In the genomic region with DNA sequence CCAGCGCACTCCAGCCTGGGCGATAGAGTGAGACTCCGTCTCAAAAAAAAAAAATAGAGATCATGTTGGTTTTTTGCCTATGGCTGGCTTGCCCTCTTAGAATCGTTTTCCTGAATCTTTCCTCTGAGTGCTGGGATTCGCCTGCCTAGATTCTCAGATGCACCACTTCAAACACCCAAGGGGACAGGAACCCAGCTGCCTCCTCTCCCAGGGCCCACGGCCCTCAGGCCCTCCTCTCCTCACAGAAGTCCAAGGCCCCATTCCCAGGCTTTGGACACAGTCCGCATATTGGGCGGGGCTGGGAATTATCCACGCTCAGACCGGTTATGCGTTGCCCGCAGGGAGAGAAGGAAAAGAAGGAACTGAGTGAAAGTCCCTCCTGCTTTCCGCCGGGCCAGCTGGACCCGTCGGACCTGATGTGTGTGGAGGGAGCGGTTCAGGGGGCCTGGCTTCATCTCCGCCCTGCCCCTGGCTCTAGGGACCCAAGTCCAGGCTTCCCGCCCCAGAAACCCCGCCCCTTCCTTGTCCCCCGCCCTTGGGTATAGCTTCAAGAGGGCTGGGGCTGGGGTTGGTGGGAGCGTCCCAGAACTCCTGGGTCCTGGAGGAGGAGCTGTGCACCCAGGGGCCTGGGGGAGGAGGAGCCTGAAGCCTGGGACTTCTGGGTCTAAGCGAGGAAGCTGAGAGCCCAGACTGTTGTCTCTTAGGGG, we compare ENCODE assay signal across 1 cellular context.
TF ChIP-seq lines count a peak whose summit lies in the region.

No MANE protein-coding gene starts in this region.

TF ChIP-seq in HepG2, 621 proteins besides CTCF, POLR2A, EP300 and RAD21 (continued from another document and continues in another):
- TF ChIP-seq, protein P1, sequence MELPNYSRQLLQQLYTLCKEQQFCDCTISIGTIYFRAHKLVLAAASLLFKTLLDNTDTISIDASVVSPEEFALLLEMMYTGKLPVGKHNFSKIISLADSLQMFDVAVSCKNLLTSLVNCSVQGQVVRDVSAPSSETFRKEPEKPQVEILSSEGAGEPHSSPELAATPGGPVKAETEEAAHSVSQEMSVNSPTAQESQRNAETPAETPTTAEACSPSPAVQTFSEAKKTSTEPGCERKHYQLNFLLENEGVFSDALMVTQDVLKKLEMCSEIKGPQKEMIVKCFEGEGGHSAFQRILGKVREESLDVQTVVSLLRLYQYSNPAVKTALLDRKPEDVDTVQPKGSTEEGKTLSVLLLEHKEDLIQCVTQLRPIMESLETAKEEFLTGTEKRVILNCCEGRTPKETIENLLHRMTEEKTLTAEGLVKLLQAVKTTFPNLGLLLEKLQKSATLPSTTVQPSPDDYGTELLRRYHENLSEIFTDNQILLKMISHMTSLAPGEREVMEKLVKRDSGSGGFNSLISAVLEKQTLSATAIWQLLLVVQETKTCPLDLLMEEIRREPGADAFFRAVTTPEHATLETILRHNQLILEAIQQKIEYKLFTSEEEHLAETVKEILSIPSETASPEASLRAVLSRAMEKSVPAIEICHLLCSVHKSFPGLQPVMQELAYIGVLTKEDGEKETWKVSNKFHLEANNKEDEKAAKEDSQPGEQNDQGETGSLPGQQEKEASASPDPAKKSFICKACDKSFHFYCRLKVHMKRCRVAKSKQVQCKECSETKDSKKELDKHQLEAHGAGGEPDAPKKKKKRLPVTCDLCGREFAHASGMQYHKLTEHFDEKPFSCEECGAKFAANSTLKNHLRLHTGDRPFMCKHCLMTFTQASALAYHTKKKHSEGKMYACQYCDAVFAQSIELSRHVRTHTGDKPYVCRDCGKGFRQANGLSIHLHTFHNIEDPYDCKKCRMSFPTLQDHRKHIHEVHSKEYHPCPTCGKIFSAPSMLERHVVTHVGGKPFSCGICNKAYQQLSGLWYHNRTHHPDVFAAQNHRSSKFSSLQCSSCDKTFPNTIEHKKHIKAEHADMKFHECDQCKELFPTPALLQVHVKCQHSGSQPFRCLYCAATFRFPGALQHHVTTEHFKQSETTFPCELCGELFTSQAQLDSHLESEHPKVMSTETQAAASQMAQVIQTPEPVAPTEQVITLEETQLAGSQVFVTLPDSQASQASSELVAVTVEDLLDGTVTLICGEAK (IDR thresholded peaks at IDR 0.05): no peak
- TF ChIP-seq, protein P1 (CRISPR knock-in tag; IDR thresholded peaks at IDR 0.05): no peak; the same call in 1 of the 2 replicates
- no peak for TF ChIP-seq SIX4 (CRISPR knock-in tag; IDR thresholded peaks at IDR 0.05)
- no peak for TF ChIP-seq ZNF589 (CRISPR knock-in tag; conservative IDR thresholded peaks at IDR 0.05)
- TF ChIP-seq KDM5B (CRISPR knock-in tag; IDR thresholded peaks at IDR 0.05; ENCODE audit: borderline replicate concordance): no peak
- peak; percentile 63 for TF ChIP-seq SPEN (CRISPR knock-in tag; IDR thresholded peaks at IDR 0.05; ENCODE audit: low read depth)
- 0 out of 2 replicates have a peak, but pooled peaks have one; percentile 61 for TF ChIP-seq SIN3A (IDR thresholded peaks at IDR 0.05; ENCODE audit: borderline replicate concordance, low read depth, low read length)
- TF ChIP-seq, protein P2, sequence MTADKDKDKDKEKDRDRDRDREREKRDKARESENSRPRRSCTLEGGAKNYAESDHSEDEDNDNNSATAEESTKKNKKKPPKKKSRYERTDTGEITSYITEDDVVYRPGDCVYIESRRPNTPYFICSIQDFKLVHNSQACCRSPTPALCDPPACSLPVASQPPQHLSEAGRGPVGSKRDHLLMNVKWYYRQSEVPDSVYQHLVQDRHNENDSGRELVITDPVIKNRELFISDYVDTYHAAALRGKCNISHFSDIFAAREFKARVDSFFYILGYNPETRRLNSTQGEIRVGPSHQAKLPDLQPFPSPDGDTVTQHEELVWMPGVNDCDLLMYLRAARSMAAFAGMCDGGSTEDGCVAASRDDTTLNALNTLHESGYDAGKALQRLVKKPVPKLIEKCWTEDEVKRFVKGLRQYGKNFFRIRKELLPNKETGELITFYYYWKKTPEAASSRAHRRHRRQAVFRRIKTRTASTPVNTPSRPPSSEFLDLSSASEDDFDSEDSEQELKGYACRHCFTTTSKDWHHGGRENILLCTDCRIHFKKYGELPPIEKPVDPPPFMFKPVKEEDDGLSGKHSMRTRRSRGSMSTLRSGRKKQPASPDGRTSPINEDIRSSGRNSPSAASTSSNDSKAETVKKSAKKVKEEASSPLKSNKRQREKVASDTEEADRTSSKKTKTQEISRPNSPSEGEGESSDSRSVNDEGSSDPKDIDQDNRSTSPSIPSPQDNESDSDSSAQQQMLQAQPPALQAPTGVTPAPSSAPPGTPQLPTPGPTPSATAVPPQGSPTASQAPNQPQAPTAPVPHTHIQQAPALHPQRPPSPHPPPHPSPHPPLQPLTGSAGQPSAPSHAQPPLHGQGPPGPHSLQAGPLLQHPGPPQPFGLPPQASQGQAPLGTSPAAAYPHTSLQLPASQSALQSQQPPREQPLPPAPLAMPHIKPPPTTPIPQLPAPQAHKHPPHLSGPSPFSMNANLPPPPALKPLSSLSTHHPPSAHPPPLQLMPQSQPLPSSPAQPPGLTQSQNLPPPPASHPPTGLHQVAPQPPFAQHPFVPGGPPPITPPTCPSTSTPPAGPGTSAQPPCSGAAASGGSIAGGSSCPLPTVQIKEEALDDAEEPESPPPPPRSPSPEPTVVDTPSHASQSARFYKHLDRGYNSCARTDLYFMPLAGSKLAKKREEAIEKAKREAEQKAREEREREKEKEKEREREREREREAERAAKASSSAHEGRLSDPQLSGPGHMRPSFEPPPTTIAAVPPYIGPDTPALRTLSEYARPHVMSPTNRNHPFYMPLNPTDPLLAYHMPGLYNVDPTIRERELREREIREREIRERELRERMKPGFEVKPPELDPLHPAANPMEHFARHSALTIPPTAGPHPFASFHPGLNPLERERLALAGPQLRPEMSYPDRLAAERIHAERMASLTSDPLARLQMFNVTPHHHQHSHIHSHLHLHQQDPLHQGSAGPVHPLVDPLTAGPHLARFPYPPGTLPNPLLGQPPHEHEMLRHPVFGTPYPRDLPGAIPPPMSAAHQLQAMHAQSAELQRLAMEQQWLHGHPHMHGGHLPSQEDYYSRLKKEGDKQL (CRISPR knock-in tag; IDR thresholded peaks at IDR 0.05; ENCODE audit: low read depth): no peak
- TF ChIP-seq THYN1 (CRISPR knock-in tag; IDR thresholded peaks at IDR 0.05; ENCODE audit: borderline replicate concordance, low read depth): no peak
- TF ChIP-seq, protein P3, sequence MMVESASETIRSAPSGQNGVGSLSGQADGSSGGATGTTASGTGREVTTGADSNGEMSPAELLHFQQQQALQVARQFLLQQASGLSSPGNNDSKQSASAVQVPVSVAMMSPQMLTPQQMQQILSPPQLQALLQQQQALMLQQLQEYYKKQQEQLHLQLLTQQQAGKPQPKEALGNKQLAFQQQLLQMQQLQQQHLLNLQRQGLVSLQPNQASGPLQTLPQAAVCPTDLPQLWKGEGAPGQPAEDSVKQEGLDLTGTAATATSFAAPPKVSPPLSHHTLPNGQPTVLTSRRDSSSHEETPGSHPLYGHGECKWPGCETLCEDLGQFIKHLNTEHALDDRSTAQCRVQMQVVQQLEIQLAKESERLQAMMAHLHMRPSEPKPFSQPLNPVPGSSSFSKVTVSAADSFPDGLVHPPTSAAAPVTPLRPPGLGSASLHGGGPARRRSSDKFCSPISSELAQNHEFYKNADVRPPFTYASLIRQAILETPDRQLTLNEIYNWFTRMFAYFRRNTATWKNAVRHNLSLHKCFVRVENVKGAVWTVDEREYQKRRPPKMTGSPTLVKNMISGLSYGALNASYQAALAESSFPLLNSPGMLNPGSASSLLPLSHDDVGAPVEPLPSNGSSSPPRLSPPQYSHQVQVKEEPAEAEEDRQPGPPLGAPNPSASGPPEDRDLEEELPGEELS (CRISPR knock-in tag; IDR thresholded peaks at IDR 0.05): no peak
- TF ChIP-seq POLR2AphosphoS5 (IDR thresholded peaks at IDR 0.05; ENCODE audit: low read depth, low read length): peak; percentile 47; the same call in 1 of the 2 replicates
- TF ChIP-seq GTF2F1 (IDR thresholded peaks at IDR 0.05; ENCODE audit: low read length): no peak
- TF ChIP-seq, protein P4, sequence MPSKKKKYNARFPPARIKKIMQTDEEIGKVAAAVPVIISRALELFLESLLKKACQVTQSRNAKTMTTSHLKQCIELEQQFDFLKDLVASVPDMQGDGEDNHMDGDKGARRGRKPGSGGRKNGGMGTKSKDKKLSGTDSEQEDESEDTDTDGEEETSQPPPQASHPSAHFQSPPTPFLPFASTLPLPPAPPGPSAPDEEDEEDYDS (CRISPR knock-in tag; IDR thresholded peaks at IDR 0.05): peak; percentile 53
- TF ChIP-seq TBL1XR1 (IDR thresholded peaks at IDR 0.05; ENCODE audit: borderline replicate concordance, low read length, partially characterized antibody): no peak
- no peak for TF ChIP-seq ZBTB38 (CRISPR knock-in tag; IDR thresholded peaks at IDR 0.05)
- TF ChIP-seq ZNF329 (CRISPR knock-in tag; IDR thresholded peaks at IDR 0.05; ENCODE audit: low read depth): no peak
- TF ChIP-seq, protein P5, sequence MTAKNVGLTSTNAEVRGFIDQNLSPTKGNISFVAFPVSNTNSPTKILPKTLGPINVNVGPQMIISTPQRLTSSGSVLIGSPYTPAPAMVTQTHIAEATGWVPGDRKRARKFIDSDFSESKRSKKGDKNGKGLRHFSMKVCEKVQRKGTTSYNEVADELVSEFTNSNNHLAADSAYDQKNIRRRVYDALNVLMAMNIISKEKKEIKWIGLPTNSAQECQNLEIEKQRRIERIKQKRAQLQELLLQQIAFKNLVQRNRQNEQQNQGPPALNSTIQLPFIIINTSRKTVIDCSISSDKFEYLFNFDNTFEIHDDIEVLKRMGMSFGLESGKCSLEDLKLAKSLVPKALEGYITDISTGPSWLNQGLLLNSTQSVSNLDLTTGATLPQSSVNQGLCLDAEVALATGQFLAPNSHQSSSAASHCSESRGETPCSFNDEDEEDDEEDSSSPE (CRISPR knock-in tag; IDR thresholded peaks at IDR 0.05): peak; percentile 78
- TF ChIP-seq ZNF317 (CRISPR knock-in tag; IDR thresholded peaks at IDR 0.05): 0 out of 2 replicates have a peak, but pooled peaks have one; percentile 37
- TF ChIP-seq KDM6A (CRISPR knock-in tag; IDR thresholded peaks at IDR 0.05; ENCODE audit: low read depth): no peak
- no peak for TF ChIP-seq ZNF30 (CRISPR knock-in tag; IDR thresholded peaks at IDR 0.05)
- TF ChIP-seq ZNF225 (CRISPR knock-in tag; IDR thresholded peaks at IDR 0.05): no peak
- TF ChIP-seq POLR2G (IDR thresholded peaks at IDR 0.05; ENCODE audit: low read depth, low read length): peak; percentile 53
- no peak for TF ChIP-seq ZNF253 (CRISPR knock-in tag; IDR thresholded peaks at IDR 0.05; ENCODE audit: borderline replicate concordance)
- TF ChIP-seq, protein P6, sequence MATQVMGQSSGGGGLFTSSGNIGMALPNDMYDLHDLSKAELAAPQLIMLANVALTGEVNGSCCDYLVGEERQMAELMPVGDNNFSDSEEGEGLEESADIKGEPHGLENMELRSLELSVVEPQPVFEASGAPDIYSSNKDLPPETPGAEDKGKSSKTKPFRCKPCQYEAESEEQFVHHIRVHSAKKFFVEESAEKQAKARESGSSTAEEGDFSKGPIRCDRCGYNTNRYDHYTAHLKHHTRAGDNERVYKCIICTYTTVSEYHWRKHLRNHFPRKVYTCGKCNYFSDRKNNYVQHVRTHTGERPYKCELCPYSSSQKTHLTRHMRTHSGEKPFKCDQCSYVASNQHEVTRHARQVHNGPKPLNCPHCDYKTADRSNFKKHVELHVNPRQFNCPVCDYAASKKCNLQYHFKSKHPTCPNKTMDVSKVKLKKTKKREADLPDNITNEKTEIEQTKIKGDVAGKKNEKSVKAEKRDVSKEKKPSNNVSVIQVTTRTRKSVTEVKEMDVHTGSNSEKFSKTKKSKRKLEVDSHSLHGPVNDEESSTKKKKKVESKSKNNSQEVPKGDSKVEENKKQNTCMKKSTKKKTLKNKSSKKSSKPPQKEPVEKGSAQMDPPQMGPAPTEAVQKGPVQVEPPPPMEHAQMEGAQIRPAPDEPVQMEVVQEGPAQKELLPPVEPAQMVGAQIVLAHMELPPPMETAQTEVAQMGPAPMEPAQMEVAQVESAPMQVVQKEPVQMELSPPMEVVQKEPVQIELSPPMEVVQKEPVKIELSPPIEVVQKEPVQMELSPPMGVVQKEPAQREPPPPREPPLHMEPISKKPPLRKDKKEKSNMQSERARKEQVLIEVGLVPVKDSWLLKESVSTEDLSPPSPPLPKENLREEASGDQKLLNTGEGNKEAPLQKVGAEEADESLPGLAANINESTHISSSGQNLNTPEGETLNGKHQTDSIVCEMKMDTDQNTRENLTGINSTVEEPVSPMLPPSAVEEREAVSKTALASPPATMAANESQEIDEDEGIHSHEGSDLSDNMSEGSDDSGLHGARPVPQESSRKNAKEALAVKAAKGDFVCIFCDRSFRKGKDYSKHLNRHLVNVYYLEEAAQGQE (IDR thresholded peaks at IDR 0.05; ENCODE audit: borderline replicate concordance in 1 of 2, low read depth in 1 of 2, low read length in 2 of 2): no peak; a peak in 1 of 4 replicates
- TF ChIP-seq JUND (CRISPR knock-in tag; IDR thresholded peaks at IDR 0.05): no peak
- TF ChIP-seq NFIC (IDR thresholded peaks at IDR 0.05; ENCODE audit: low read length): no peak
- no peak for TF ChIP-seq PCBP2 (optimal IDR thresholded peaks at IDR 0.05; ENCODE audit: low read depth, low read length, poor library complexity, severe bottlenecking)
- peak; percentile 29; the same call in 1 of the 2 replicates for TF ChIP-seq ZNF749 (CRISPR knock-in tag; IDR thresholded peaks at IDR 0.05; ENCODE audit: borderline replicate concordance)
- peak; percentile 69 for TF ChIP-seq PHF21A (CRISPR knock-in tag; IDR thresholded peaks at IDR 0.05)
- no peak for TF ChIP-seq ZFP1 (CRISPR knock-in tag; IDR thresholded peaks at IDR 0.05)
